1 cellular context compared by ENCODE assay signal in genomic region chr6:140434761-140435160, GRCh38.
TF ChIP-seq lines count a peak whose summit lies in the region.

No MANE protein-coding gene starts in this region.

TF ChIP-seq in WTC11, 78 proteins besides CTCF, POLR2A, EP300 and RAD21 (continued from another document):
- TF ChIP-seq RORB (CRISPR knock-in tag; IDR thresholded peaks at IDR 0.05) (no peak), ZNF671 (CRISPR knock-in tag; IDR thresholded peaks at IDR 0.05) (no peak), CREM (CRISPR knock-in tag; IDR thresholded peaks at IDR 0.05) (no peak), AFF4 (CRISPR knock-in tag; IDR thresholded peaks at IDR 0.05; ENCODE audit: borderline replicate concordance) (no peak), NFATC4 (CRISPR knock-in tag; IDR thresholded peaks at IDR 0.05) (no peak)
